ENCODE assay signal across 1 cellular context in genomic region chr5:154800582-154800981, GRCh38.
TF ChIP-seq lines count a peak whose summit lies in the region.

No MANE protein-coding gene starts in this region.

TF ChIP-seq in HepG2, 621 proteins besides CTCF, POLR2A, EP300 and RAD21 (continued from another document):
- TF ChIP-seq ARID5B (CRISPR knock-in tag; IDR thresholded peaks at IDR 0.05) (peak; percentile 39; the same call in 1 of the 2 replicates), BCL6 (CRISPR knock-in tag; IDR thresholded peaks at IDR 0.05) (peak; percentile 63), NFYB (CRISPR knock-in tag; IDR thresholded peaks at IDR 0.05) (no peak), ZMYM4 (CRISPR knock-in tag; IDR thresholded peaks at IDR 0.05) (peak; percentile 11; the same call in 1 of the 2 replicates), TEF (CRISPR knock-in tag; IDR thresholded peaks at IDR 0.05) (peak; percentile 58; the same call in 1 of the 2 replicates), KDM5A (IDR thresholded peaks at IDR 0.05; ENCODE audit: borderline replicate concordance, low read length) (no peak)
